In genomic region chr6:146700078-146700686, GRCh38 we compare ENCODE assay signal across 8 cellular contexts.
DNase-seq lines count a peak whose midpoint lies in the region; ATAC-seq, FAIRE-seq and TF ChIP-seq lines count a peak whose summit lies in the region.

No MANE protein-coding gene starts in this region.

- H3K4me1 Mint-ChIP-seq in activated T-cell treated with anti-CD3 and anti-CD28 coated beads, Interleukin-2, amount 50 U/mL, for 4 hours (ENCODE audit: low read depth), result no peaks in the 10 kb centered on the region

- H3K27ac ChIP-seq in gastroesophageal sphincter (no peak overlapping the region), pancreas (no peak overlapping the region)

- H3K27me3 Mint-ChIP-seq in activated T-cell treated with anti-CD3 and anti-CD28 coated beads, Interleukin-2, amount 50 U/mL, for 4 hours (ENCODE audit: low read depth), result no peaks in the 10 kb centered on the region

- intact Hi-C loops in pancreas (cut with DNase I), result loop anchor here in 1 of 3 donors (10.0 kb wide), 1 partner anchor 765 kb away; no protein-coding TSS in a partner anchor

- peak; percentile 97 for FAIRE-seq in pancreas (lab: Jason Lieb, UNC)

- DNase-seq in G401 (ENCODE audit: low spot score) (peak; percentile 89), HT-29 (ENCODE audit: low spot score) (peak; percentile 85), NCI-H82 treated with DMSO at 0.1 percent for 48 hours (lab: John Stamatoyannopoulos, UW; ENCODE audit: unreplicated experiment) (peak; percentile 71), pancreas (peak; percentile 23 to 80 (median 64)), NK-92 (lab: John Stamatoyannopoulos, UW; ENCODE audit: unreplicated experiment) (no peak)
- DNase-seq in activated T-cell treated with anti-CD3 and anti-CD28 coated beads, Interleukin-2, amount 50 U/mL, for 4 hours, result peak; percentile 7

- no peaks in the 10 kb centered on the region for H3K4me1 ChIP-seq in gastroesophageal sphincter
- H3K4me1 ChIP-seq in pancreas, result no peaks in the 10 kb centered on the region

- in situ Hi-C loops in G401 (cut with HindIII; ENCODE audit: low sequenced_read_pairs), result no loop called here

- H3K36me3 Mint-ChIP-seq in activated T-cell treated with anti-CD3 and anti-CD28 coated beads, Interleukin-2, amount 50 U/mL, for 4 hours (ENCODE audit: insufficient read depth), result no peaks in the 10 kb centered on the region

- H3K4me3 Mint-ChIP-seq in activated T-cell treated with anti-CD3 and anti-CD28 coated beads, Interleukin-2, amount 50 U/mL, for 4 hours, result no peak overlapping the region

- H3K4me3 ChIP-seq in gastroesophageal sphincter (no peak overlapping the region), pancreas (no peak overlapping the region)

- H3K36me3 ChIP-seq in gastroesophageal sphincter (no peaks in the 10 kb centered on the region), pancreas (no peaks in the 10 kb centered on the region)

- TF ChIP-seq CTCF in gastroesophageal sphincter (IDR thresholded peaks at IDR 0.05) (peak; percentile 62 to 83 (median 78)), pancreas (IDR thresholded peaks at IDR 0.05) (peak; percentile 57 to 72 (median 64))

- no peaks in the 10 kb centered on the region for H3K27me3 ChIP-seq in gastroesophageal sphincter
- no peaks in the 10 kb centered on the region for H3K27me3 ChIP-seq in pancreas

- no peaks in the 10 kb centered on the region for H3K9me3 ChIP-seq in gastroesophageal sphincter
- no peaks in the 10 kb centered on the region for H3K9me3 ChIP-seq in pancreas

- ATAC-seq in GM21447 (IDR thresholded peaks at IDR 0.05; ENCODE audit: unreplicated experiment) (peak; percentile 75), gastroesophageal sphincter (peak; percentile 60), pancreas (peak; percentile 86 to 95 (median 91))
- no peak for ATAC-seq in activated T-cell treated with anti-CD3 and anti-CD28 coated beads, Interleukin-2, amount 50 U/mL, for 4 hours

- no peak for TF ChIP-seq EP300 in gastroesophageal sphincter (IDR thresholded peaks at IDR 0.05)

- no peaks in the 10 kb centered on the region for H3K9me3 Mint-ChIP-seq in activated T-cell treated with anti-CD3 and anti-CD28 coated beads, Interleukin-2, amount 50 U/mL, for 4 hours

- WGBS in gastroesophageal sphincter (ENCODE audit: low coverage in 1 of 2), 2 donors, result 14 to 19% methylated on average over 4 to 6 of the region's 6 CpGs
- 19 to 21% methylated on average over 6 of the region's 6 CpGs for WGBS in pancreas, 2 donors

- no peak for TF ChIP-seq POLR2A in gastroesophageal sphincter (IDR thresholded peaks at IDR 0.05)

Comparison
In these comparisons a context has a peak if more than half of its experiments do, and no peak if none do; other contexts are left out.
1. ATAC-seq: peak in GM21447 (single experiment), gastroesophageal sphincter (single experiment) and pancreas (4 of 4); none in activated T-cell treated with anti-CD3 and anti-CD28 coated beads, Interleukin-2, amount 50 U/mL, for 4 hours (0 of 2).